22 cellular contexts compared by ENCODE assay signal in the genomic region with DNA sequence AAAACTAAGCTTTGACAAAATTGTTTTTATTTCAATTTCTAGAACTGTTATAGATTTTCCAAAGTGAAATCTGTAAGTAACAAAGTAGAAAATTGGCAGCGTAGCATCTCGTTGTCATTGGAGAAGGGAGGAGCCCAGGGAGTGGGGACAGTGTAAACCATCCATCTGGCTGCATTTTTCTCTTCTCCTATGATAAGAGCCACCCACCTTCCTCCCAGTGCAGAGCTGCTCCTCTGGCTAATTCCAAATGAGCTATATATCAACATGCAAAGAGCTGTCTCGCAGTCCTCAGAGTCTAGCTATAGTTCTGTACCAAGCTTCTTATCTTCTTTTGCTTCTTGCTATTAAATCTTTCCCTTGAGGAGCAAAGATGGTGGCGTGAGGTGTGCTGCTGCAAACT.
"Had no signal": no experiment of that assay in that cellular context is flagged by ENCODE, and none has a peak within 500 bp of the region (broad histone marks: within the 10 kb centered on the region; RNA-seq: fewer than 3 reads in every experiment).

No MANE protein-coding gene starts in this region.

- H3K4me3 Mint-ChIP-seq: memory B cell; naive thymus-derived CD8-positive, alpha-beta T cell; nephron; neural crest cell; stimulated activated effector memory CD8-positive, alpha-beta T cell treated with anti-CD3 and anti-CD28 coated beads, Interleukin-12 subunit alpha, Interleukin-12 subunit beta, amount 100 ng/mL, for 72 hours; stimulated activated naive CD8-positive, alpha-beta T cell treated with anti-CD3 and anti-CD28 coated beads, Interleukin-15, Interleukin-2, amounts not matched to agents 100 ng/mL and 50 ng/mL, for 24 hours; type B pancreatic cell had no signal

- H3K9me3 Mint-ChIP-seq: type B pancreatic cell had no signal

- H3K36me3 Mint-ChIP-seq: stimulated activated effector memory CD8-positive, alpha-beta T cell treated with anti-CD3 and anti-CD28 coated beads, Interleukin-12 subunit alpha, Interleukin-12 subunit beta, amount 100 ng/mL, for 72 hours; type B pancreatic cell had no signal

- H3K4me1 Mint-ChIP-seq: memory B cell; naive thymus-derived CD8-positive, alpha-beta T cell; nephron; stimulated activated effector memory CD8-positive, alpha-beta T cell treated with anti-CD3 and anti-CD28 coated beads, Interleukin-12 subunit alpha, Interleukin-12 subunit beta, amount 100 ng/mL, for 72 hours had no signal

- DNase-seq: kidney; left colon; left ventricle myocardium inferior; midbrain; naive thymus-derived CD8-positive, alpha-beta T cell; nucleus accumbens; pancreas; retina; right cardiac atrium; small intestine; spleen; stimulated activated CD4-positive, alpha-beta T cell treated with anti-CD3 and anti-CD28 coated beads, Interleukin-4, amount 100 ng/mL, for 24 hours; stimulated activated naive CD4-positive, alpha-beta T cell; uterus had no signal

- ATAC-seq: left colon; naive thymus-derived CD8-positive, alpha-beta T cell; pancreas; right cardiac atrium; sciatic nerve; stimulated activated effector memory CD8-positive, alpha-beta T cell treated with anti-CD3 and anti-CD28 coated beads, Interleukin-12 subunit alpha, Interleukin-12 subunit beta, amount 100 ng/mL, for 72 hours had no signal

- H3K27ac Mint-ChIP-seq: memory B cell; naive thymus-derived CD8-positive, alpha-beta T cell; nephron; stimulated activated effector memory CD8-positive, alpha-beta T cell treated with anti-CD3 and anti-CD28 coated beads, Interleukin-12 subunit alpha, Interleukin-12 subunit beta, amount 100 ng/mL, for 72 hours; stimulated activated naive CD8-positive, alpha-beta T cell treated with anti-CD3 and anti-CD28 coated beads, Interleukin-15, Interleukin-2, amounts not matched to agents 100 ng/mL and 50 ng/mL, for 24 hours; type B pancreatic cell had no signal

- FAIRE-seq: islet of Langerhans, kidney, pancreas, small intestine had no signal

- H3K27me3 Mint-ChIP-seq: type B pancreatic cell had no signal
